In genomic region chr6:24607310-24607709, GRCh38 we compare ENCODE assay signal across 9 cellular contexts. TPM values are rescaled to one million over a fixed set of nuclear protein-coding genes. Genes with fewer than 3 reads are reported as not detected.
"Had no signal": no experiment of that assay in that cellular context is flagged by ENCODE, and none has a peak within 500 bp of the region (broad histone marks: within the 10 kb centered on the region; RNA-seq: fewer than 3 reads in every experiment).

No MANE protein-coding gene starts in this region.

- H3K27ac ChIP-seq: GM23248, HL-60 had no signal

- H3K9me3 ChIP-seq: HAP-1 had no signal

- FAIRE-seq: HepG2 had no signal

- H2AFZ ChIP-seq: GM23248 had no signal

- ATAC-seq: HCT116, HepG2 had no signal

- H3K9ac ChIP-seq: GM23248 had no signal

- H3K4me1 ChIP-seq: HAP-1 had no signal

- H3K4me3 ChIP-seq: GM23248, HAP-1 had no signal

- DNase-seq: GM23248, GOT3, H7, HFFc6 had no signal

- H3K36me3 ChIP-seq: HAP-1 had no signal

RNA-seq across cellular contexts. Expression of gene KIAA0319, which starts 38.7 kb away (rescaled TPM):
- total RNA-seq: GM23248, HepG2, HT1080 had no signal
- polyA plus RNA-seq: HepG2 had no signal
